ENCODE assay signal across 23 cellular contexts in genomic region chr14:69204753-69205152, GRCh38. TPM values are rescaled to one million over a fixed set of nuclear protein-coding genes. Genes with fewer than 3 reads are reported as not detected.
A peak's percentile ranks its signal among the peaks of the same experiment; 100 is the strongest.
DNase-seq lines count a peak whose midpoint lies in the region; ATAC-seq and TF ChIP-seq lines count a peak whose summit lies in the region.
"Had no signal": no experiment of that assay in that cellular context is flagged by ENCODE, and none has a peak within 500 bp of the region (broad histone marks: within the 10 kb centered on the region; RNA-seq: fewer than 3 reads in every experiment).

No MANE protein-coding gene starts in this region.

- no peak for ATAC-seq in naive thymus-derived CD8-positive, alpha-beta T cell
- no peak for ATAC-seq in GM21825 (IDR thresholded peaks at IDR 0.05; ENCODE audit: unreplicated experiment)
- ATAC-seq: activated CD4-positive, alpha-beta T cell treated with anti-CD3 and anti-CD28 coated beads for 36 hours; activated CD8-positive, alpha-beta T cell treated with anti-CD3 and anti-CD28 coated beads, Interleukin-2, amount 10 ng/mL, durations not matched to agents 7 days and 5 days; GM12878; left cardiac atrium; stimulated activated naive B cell treated with anti-CD40 and anti-IgM and Interleukin-4, amounts not matched to agents 10 μg/mL and 1 μg/mL and 100 μg/mL, for 72 hours had no signal

- no peak overlapping the region for H3K4me3 Mint-ChIP-seq in naive thymus-derived CD8-positive, alpha-beta T cell
- H3K4me3 Mint-ChIP-seq in chondrocyte (ENCODE audit: unreplicated experiment) = no peak overlapping the region
- H3K4me3 Mint-ChIP-seq: activated CD4-positive, alpha-beta T cell treated with anti-CD3 and anti-CD28 coated beads for 36 hours; activated CD8-positive, alpha-beta T cell treated with anti-CD3 and anti-CD28 coated beads, Interleukin-2, amount 10 ng/mL, durations not matched to agents 7 days and 5 days; stimulated activated naive B cell treated with anti-CD40 and anti-IgM and Interleukin-4, amounts not matched to agents 10 μg/mL and 1 μg/mL and 100 μg/mL, for 72 hours had no signal

- TF ChIP-seq CTCF in chondrocyte (IDR thresholded peaks at IDR 0.05) = no peak

- POLR2A ChIA-PET in naive thymus-derived CD8-positive, alpha-beta T cell (lab: Charles Lee) = no interaction called here

- no peaks in the 10 kb centered on the region for H3K9me3 Mint-ChIP-seq in naive thymus-derived CD8-positive, alpha-beta T cell
- H3K9me3 Mint-ChIP-seq in chondrocyte (ENCODE audit: low read depth) = no peaks in the 10 kb centered on the region
- H3K9me3 Mint-ChIP-seq: stimulated activated naive B cell treated with anti-CD40 and anti-IgM and Interleukin-4, amounts not matched to agents 10 μg/mL and 1 μg/mL and 100 μg/mL, for 72 hours had no signal

- DNase-seq in DMS53 treated with DMSO at 0.1 percent for 48 hours (lab: John Stamatoyannopoulos, UW; ENCODE audit: unreplicated experiment) (peak; percentile 14), M059J (ENCODE audit: low read depth) (peak; percentile 8), dermis blood vessel endothelial cell (peak; percentile 40), kidney tubule cell (ENCODE audit: low spot score) (peak; percentile 54), chondrocyte (ENCODE audit: low spot score) (no peak)
- DNase-seq in naive thymus-derived CD8-positive, alpha-beta T cell = no peak
- DNase-seq: activated CD4-positive, alpha-beta T cell treated with anti-CD3 and anti-CD28 coated beads for 36 hours; activated CD8-positive, alpha-beta T cell treated with anti-CD3 and anti-CD28 coated beads, Interleukin-2, amount 10 ng/mL, durations not matched to agents 7 days and 5 days; activated effector memory CD4-positive, alpha-beta T cell treated with Interleukin-2 at 50 U/mL for 16 hours; activated T-cell treated with anti-CD3 and anti-CD28 coated beads for 4 hours; central memory CD4-positive, alpha-beta T cell; left cardiac atrium; mesendoderm; NCI-H187; NCI-H345; NCI-H82; SHP77; sigmoid colon; stimulated activated naive B cell treated with anti-CD40 and anti-IgM and Interleukin-4, amounts not matched to agents 10 μg/mL and 1 μg/mL and 100 μg/mL, for 72 hours had no signal

- no peaks in the 10 kb centered on the region for H3K27me3 Mint-ChIP-seq in naive thymus-derived CD8-positive, alpha-beta T cell
- no peaks in the 10 kb centered on the region for H3K27me3 Mint-ChIP-seq in chondrocyte (ENCODE audit: low read depth)
- H3K27me3 Mint-ChIP-seq: activated CD4-positive, alpha-beta T cell treated with anti-CD3 and anti-CD28 coated beads for 36 hours; progenitor cell of endocrine pancreas; stimulated activated naive B cell treated with anti-CD40 and anti-IgM and Interleukin-4, amounts not matched to agents 10 μg/mL and 1 μg/mL and 100 μg/mL, for 72 hours had no signal

- peaks cover 0 to 32% (median under 1%) of the 10 kb centered on the region in 3 donors for H3K36me3 Mint-ChIP-seq in naive thymus-derived CD8-positive, alpha-beta T cell
- no peaks in the 10 kb centered on the region for H3K36me3 Mint-ChIP-seq in chondrocyte (ENCODE audit: low read depth)

- H3K27ac Mint-ChIP-seq in naive thymus-derived CD8-positive, alpha-beta T cell = peak overlapping the region in 1 of 10 donors; percentile 10
- no peak overlapping the region for H3K27ac Mint-ChIP-seq in chondrocyte (ENCODE audit: unreplicated experiment)
- H3K27ac Mint-ChIP-seq: activated CD4-positive, alpha-beta T cell treated with anti-CD3 and anti-CD28 coated beads for 36 hours; activated CD8-positive, alpha-beta T cell treated with anti-CD3 and anti-CD28 coated beads, Interleukin-2, amount 10 ng/mL, durations not matched to agents 7 days and 5 days; progenitor cell of endocrine pancreas; stimulated activated naive B cell treated with anti-CD40 and anti-IgM and Interleukin-4, amounts not matched to agents 10 μg/mL and 1 μg/mL and 100 μg/mL, for 72 hours had no signal

- peaks cover 0 to 2% (median under 1%) of the 10 kb centered on the region in 4 donors for H3K4me1 Mint-ChIP-seq in naive thymus-derived CD8-positive, alpha-beta T cell
- no peaks in the 10 kb centered on the region for H3K4me1 Mint-ChIP-seq in chondrocyte (ENCODE audit: low read depth)

RNA-seq across cellular contexts. Expression of gene EXD2, which starts 13.5 kb away (rescaled TPM):
- 9.4 and 13.2 TPM in 2 replicates for total RNA-seq in M059J (2014; rRNA removed; shearing (Covaris generic))
- total RNA-seq in dermis blood vessel endothelial cell = 32.0 and 33.3 TPM in 2 replicates
- 10 to 100 TPM; 12.4 to 12.6 TPM for total RNA-seq in naive thymus-derived CD8-positive, alpha-beta T cell
- polyA plus RNA-seq in naive thymus-derived CD8-positive, alpha-beta T cell = 10 to 100 TPM in 1 of 3 donors, 1 to 10 TPM in 2; 5.8 to 11.1 (median 8.2) TPM
- total RNA-seq in chondrocyte = 25.3 to 28.3 TPM (median 27.0 TPM) in 3 replicates

RNA-seq across cellular contexts. Expression of gene DCAF5, which starts 51.8 kb away (rescaled TPM):
- 17.5 and 26.1 TPM in 2 replicates for total RNA-seq in M059J (2014; rRNA removed; shearing (Covaris generic))
- total RNA-seq in dermis blood vessel endothelial cell = 13.6 and 17.4 TPM in 2 replicates
- total RNA-seq in naive thymus-derived CD8-positive, alpha-beta T cell = 10 to 100 TPM; 74.2 to 78.8 TPM
- polyA plus RNA-seq in naive thymus-derived CD8-positive, alpha-beta T cell = 10 to 100 TPM; 73.1 to 87.2 (median 79.1) TPM
- total RNA-seq in chondrocyte = 48.1 to 56.9 TPM (median 48.3 TPM) in 3 replicates

RNA-seq across cellular contexts. Expression of gene GALNT16, which starts 55.2 kb away (rescaled TPM):
- 0.20 and 0.30 TPM in 2 replicates for total RNA-seq in M059J (2014; rRNA removed; shearing (Covaris generic))
- total RNA-seq in dermis blood vessel endothelial cell = 0.17 and 0.19 TPM in 2 replicates
- total RNA-seq in naive thymus-derived CD8-positive, alpha-beta T cell = not detected
- not detected for polyA plus RNA-seq in naive thymus-derived CD8-positive, alpha-beta T cell
- total RNA-seq in chondrocyte = 28.1 to 36.7 TPM (median 34.4 TPM) in 3 replicates
- total RNA-seq: activated CD8-positive, alpha-beta T cell treated with anti-CD3 and anti-CD28 coated beads, Interleukin-2, amount 10 ng/mL, durations not matched to agents 7 days and 5 days; T-helper 2 cell treated with Interferon-gamma antibody and Interleukin-4, amounts not matched to agents 100 ng/mL and 5 ng/mL, for 36 hours had no signal

Comparison
In these comparisons a context has a peak if more than half of its experiments do, and no peak if none do; other contexts are left out.
1. DNase-seq: peak in DMS53 treated with DMSO at 0.1 percent for 48 hours (single experiment), M059J (single experiment), dermis blood vessel endothelial cell (single experiment) and kidney tubule cell (single experiment); none in naive thymus-derived CD8-positive, alpha-beta T cell (0 of 10) and chondrocyte (single experiment).
2. RNA of gene GALNT16, which starts 55.2 kb away (total RNA-seq): 28.1 to 36.7 TPM in chondrocyte; 0.20 to 0.30 TPM in M059J, 0.17 to 0.19 TPM in dermis blood vessel endothelial cell and not detected in naive thymus-derived CD8-positive, alpha-beta T cell; every median in the first group is over 10 times any median in the second.